Comparison of ENCODE assay signal across 10 cellular contexts in genomic region chr3:31536417-31536991, GRCh38. TPM values are rescaled to one million over a fixed set of nuclear protein-coding genes. Genes with fewer than 3 reads are reported as not detected.
DNase-seq lines count a peak whose midpoint lies in the region; ATAC-seq and TF ChIP-seq lines count a peak whose summit lies in the region.
"Had no signal": no experiment of that assay in that cellular context is flagged by ENCODE, and none has a peak within 500 bp of the region (broad histone marks: within the 10 kb centered on the region; RNA-seq: fewer than 3 reads in every experiment).

No MANE protein-coding gene starts in this region.

- in situ Hi-C loops in G401 (cut with HindIII; ENCODE audit: low sequenced_read_pairs): no loop called here

- H3K27me3 ChIP-seq in right cardiac atrium (ENCODE audit: control insufficient read depth, insufficient read depth) (no peaks in the 10 kb centered on the region), upper lobe of right lung (no peaks in the 10 kb centered on the region)

- peak overlapping the region; percentile 45 for H3K4me3 Mint-ChIP-seq in WTC11

- intact Hi-C loops in right cardiac atrium (cut with DNase I): no loop called here
- intact Hi-C loops in left cardiac atrium (cut with DNase I): no loop called here
- intact Hi-C loops in upper lobe of right lung (cut with DNase I): no loop called here

- no peaks in the 10 kb centered on the region for H3K36me3 Mint-ChIP-seq in WTC11

- 11% methylated on average over 3 of the region's 3 CpGs for WGBS in right cardiac atrium

- H3K9me3 ChIP-seq in right cardiac atrium (ENCODE audit: control insufficient read depth, low read length) (no peaks in the 10 kb centered on the region), upper lobe of right lung (no peaks in the 10 kb centered on the region)

- CTCF ChIA-PET in WTC11 (lab: Charles Lee): interaction anchor here (1.7 kb wide), 1 partner anchor 26 kb away, joined by 8 read pairs; no protein-coding TSS in a partner anchor

- H3K36me3 ChIP-seq in upper lobe of right lung: no peaks in the 10 kb centered on the region

- POLR2A ChIA-PET in WTC11 (lab: Charles Lee): no interaction called here

- TF ChIP-seq CTCF in WTC11 (IDR thresholded peaks at IDR 0.05): no peak
- TF ChIP-seq CTCF in fibroblast of villous mesenchyme (IDR thresholded peaks at IDR 0.05; ENCODE audit: insufficient read depth, low read depth, low read length): no peak
- TF ChIP-seq CTCF in upper lobe of right lung (IDR thresholded peaks at IDR 0.05): no peak
- TF ChIP-seq CTCF in GM10266 (IDR thresholded peaks at IDR 0.05; ENCODE audit: control insufficient read depth, insufficient read depth, low read depth, missing control alignments): no peak

- H3K4me1 Mint-ChIP-seq in WTC11: peaks cover 58% of the 10 kb centered on the region

- peak overlapping the region; percentile 2 for H3K4me3 ChIP-seq in right cardiac atrium (ENCODE audit: low read length)
- peak overlapping the region; percentile 10 for H3K4me3 ChIP-seq in fibroblast of villous mesenchyme (ENCODE audit: low read depth, low read length)
- peak overlapping the region; percentile 81 for H3K4me3 ChIP-seq in upper lobe of right lung

- no peaks in the 10 kb centered on the region for H3K4me1 ChIP-seq in right cardiac atrium (ENCODE audit: control insufficient read depth, insufficient read depth, low read length)
- H3K4me1 ChIP-seq in upper lobe of right lung: peaks cover 35% of the 10 kb centered on the region

- DNase-seq in right cardiac atrium (no peak), left cardiac atrium (no peak), WTC11 (ENCODE audit: low spot score) (no peak), fibroblast of villous mesenchyme (ENCODE audit: low read depth) (peak; percentile 31), upper lobe of right lung (no peak), G401 (ENCODE audit: low spot score) (no peak), GM10266 (ENCODE audit: extremely low spot score) (no peak), islet precursor cell (no peak)
- DNase-seq: activated CD4-positive, alpha-beta T cell treated with anti-CD3 and anti-CD28 coated beads, Interleukin-2, amount 50 U/mL, for 1 hour; NCI-H1417 had no signal

- H3K9me3 Mint-ChIP-seq in WTC11: no peaks in the 10 kb centered on the region

- ATAC-seq in right cardiac atrium (no peak), left cardiac atrium (no peak), WTC11 (no peak), upper lobe of right lung (no peak)

- no peaks in the 10 kb centered on the region for H3K27me3 Mint-ChIP-seq in WTC11 (ENCODE audit: low read depth)

- H3K27ac ChIP-seq in right cardiac atrium (ENCODE audit: low read length) (no peak overlapping the region), upper lobe of right lung (no peak overlapping the region)

- 0 out of 2 replicates have a peak overlapping the region, but pooled peaks have one; percentile 48 for H3K27ac Mint-ChIP-seq in WTC11

TF ChIP-seq in WTC11, 78 proteins besides CTCF, POLR2A, EP300 and RAD21:
- TF ChIP-seq EMX1 (CRISPR knock-in tag; IDR thresholded peaks at IDR 0.05) (no peak), TEAD4 (CRISPR knock-in tag; IDR thresholded peaks at IDR 0.05) (no peak), TEAD1 (CRISPR knock-in tag; IDR thresholded peaks at IDR 0.05) (no peak), NR3C1 (CRISPR knock-in tag; conservative IDR thresholded peaks at IDR 0.05; ENCODE audit: low read depth) (no peak), HMGA2 (CRISPR knock-in tag; IDR thresholded peaks at IDR 0.05) (no peak), ZNF232 (CRISPR knock-in tag; IDR thresholded peaks at IDR 0.05) (no peak), CREB1 (CRISPR knock-in tag; IDR thresholded peaks at IDR 0.05) (no peak), ZNF121 (CRISPR knock-in tag; IDR thresholded peaks at IDR 0.05) (no peak), ESRRA (CRISPR knock-in tag; IDR thresholded peaks at IDR 0.05; ENCODE audit: borderline replicate concordance) (no peak), IRF2 (CRISPR knock-in tag; IDR thresholded peaks at IDR 0.05; ENCODE audit: borderline replicate concordance, low read depth) (no peak), ERG (CRISPR knock-in tag; IDR thresholded peaks at IDR 0.05) (no peak), ZNF425 (CRISPR knock-in tag; conservative IDR thresholded peaks at IDR 0.05) (no peak), MXD4 (CRISPR knock-in tag; IDR thresholded peaks at IDR 0.05; ENCODE audit: borderline replicate concordance) (no peak), PRRX2 (CRISPR knock-in tag; IDR thresholded peaks at IDR 0.05) (no peak), OVOL2 (CRISPR knock-in tag; IDR thresholded peaks at IDR 0.05; ENCODE audit: borderline replicate concordance) (no peak), SOX15 (CRISPR knock-in tag; IDR thresholded peaks at IDR 0.05) (no peak), ATF1 (CRISPR knock-in tag; IDR thresholded peaks at IDR 0.05) (no peak), HMGXB4 (CRISPR knock-in tag; IDR thresholded peaks at IDR 0.05) (no peak), FOXP1 (CRISPR knock-in tag; IDR thresholded peaks at IDR 0.05; ENCODE audit: borderline replicate concordance) (no peak), ELF4 (CRISPR knock-in tag; IDR thresholded peaks at IDR 0.05; ENCODE audit: low read depth) (no peak)

RNA-seq across cellular contexts. Expression of gene STT3B, which starts 3.8 kb away (rescaled TPM):
- total RNA-seq in right cardiac atrium: 100 to 1,000 TPM in 1 of 4 donors, 10 to 100 TPM in 3; 85.3 to 118 (median 94.5) TPM
- 44.7 TPM for polyA plus RNA-seq in right cardiac atrium
- 10 to 100 TPM; 76.7 to 88.1 TPM for total RNA-seq in left cardiac atrium
- 103 to 107 TPM (median 105 TPM) in 3 replicates for total RNA-seq in WTC11 (2021)
- total RNA-seq in fibroblast of villous mesenchyme: 187 and 244 TPM in 2 replicates
- 129 TPM for total RNA-seq in upper lobe of right lung
- total RNA-seq in G401 (2014; rRNA removed; shearing (Covaris generic)): 117 and 118 TPM in 2 replicates

Comparison
In these comparisons a context has a peak if more than half of its experiments do, and no peak if none do; other contexts are left out.
1. H3K4me3 ChIP-seq: peak in every context shown above with its lines; median percentile 81 in upper lobe of right lung; 10 in fibroblast of villous mesenchyme; 2 in right cardiac atrium.